12 cellular contexts compared by ENCODE assay signal in genomic region chr2:28080911-28081310, GRCh38.
A peak's percentile ranks its signal among the peaks of the same experiment; 100 is the strongest.
DNase-seq lines count a peak whose midpoint lies in the region; ATAC-seq and TF ChIP-seq lines count a peak whose summit lies in the region.
"Had no signal": no experiment of that assay in that cellular context is flagged by ENCODE, and none has a peak within 500 bp of the region (broad histone marks: within the 10 kb centered on the region; RNA-seq: fewer than 3 reads in every experiment).

No MANE protein-coding gene starts in this region.

- DNase-seq in HCEC 1CT (peak; percentile 88), inferior parietal cortex (ENCODE audit: extremely low spot score) (peak; percentile 31), spleen (no peak), AG08396 (ENCODE audit: low spot score) (no peak), D341Med (ENCODE audit: low spot score) (no peak)
- no peak for DNase-seq in effector memory CD8-positive, alpha-beta T cell
- DNase-seq: activated CD4-positive, alpha-beta T cell treated with anti-CD3 and anti-CD28 coated beads for 36 hours; activated naive CD4-positive, alpha-beta T cell treated with anti-CD3 and anti-CD28 coated beads, Interleukin-2, amount 50 U/mL, for 16 hours; NCI-H1092 treated with DMSO at 0.1 percent for 48 hours had no signal

- no peak for ATAC-seq in effector memory CD8-positive, alpha-beta T cell (replicated peaks)
- ATAC-seq in GM21515 (IDR thresholded peaks at IDR 0.05; ENCODE audit: unreplicated experiment), result no peak
- ATAC-seq: activated CD4-positive, alpha-beta T cell treated with anti-CD3 and anti-CD28 coated beads for 36 hours had no signal

- no peaks in the 10 kb centered on the region for H3K27me3 ChIP-seq in spleen (replicated peaks in 1 of 7)

- peaks cover 0 to 32% (median 11%) of the 10 kb centered on the region in 6 donors for H3K4me1 ChIP-seq in spleen

- no peaks in the 10 kb centered on the region for H3K36me3 ChIP-seq in spleen

- 38 to 73% (median 53%) methylated on average over 5 of the region's 5 CpGs for WGBS in spleen, 5 donors

- no peak for TF ChIP-seq CTCF in spleen (IDR thresholded peaks at IDR 0.05 in 8 of 11, conservative IDR thresholded peaks at IDR 0.05 in 3 of 11)

- H3K27ac Mint-ChIP-seq in effector memory CD8-positive, alpha-beta T cell, result no peak overlapping the region
- H3K27ac Mint-ChIP-seq: activated CD4-positive, alpha-beta T cell treated with anti-CD3 and anti-CD28 coated beads for 36 hours had no signal

- no peaks in the 10 kb centered on the region for H3K9me3 Mint-ChIP-seq in effector memory CD8-positive, alpha-beta T cell

- no peaks in the 10 kb centered on the region for H3K27me3 Mint-ChIP-seq in effector memory CD8-positive, alpha-beta T cell
- H3K27me3 Mint-ChIP-seq: activated CD4-positive, alpha-beta T cell treated with anti-CD3 and anti-CD28 coated beads for 36 hours had no signal

- H3K4me3 Mint-ChIP-seq in effector memory CD8-positive, alpha-beta T cell, result no peak overlapping the region
- H3K4me3 Mint-ChIP-seq: activated CD4-positive, alpha-beta T cell treated with anti-CD3 and anti-CD28 coated beads for 36 hours had no signal

- peaks cover 0 to 2% of the 10 kb centered on the region in 2 donors for H3K4me1 Mint-ChIP-seq in effector memory CD8-positive, alpha-beta T cell (ENCODE audit: low read depth in 2 of 2)

- intact Hi-C loops in spleen (cut with DNase I; ENCODE audit: low total_unique reads), result no loop called here

- H3K27ac ChIP-seq in angular gyrus (ENCODE audit: low read depth, low read length) (peak overlapping the region; percentile 3), spleen (peak overlapping the region in 7 of 8 donors; percentile 0 to 57 (median 22))
- H3K27ac ChIP-seq: epithelial cell of prostate had no signal

- no peaks in the 10 kb centered on the region for H3K36me3 Mint-ChIP-seq in effector memory CD8-positive, alpha-beta T cell (ENCODE audit: insufficient read depth)

- TF ChIP-seq POLR2A in spleen (IDR thresholded peaks at IDR 0.05), result no peak

- H3K4me3 ChIP-seq in spleen, result no peak overlapping the region

- no peaks in the 10 kb centered on the region for H3K9me3 ChIP-seq in spleen

Comparison
In these comparisons a context has a peak if more than half of its experiments do, and no peak if none do; other contexts are left out.
1. DNase-seq: peak in HCEC 1CT (single experiment) and inferior parietal cortex (single experiment); none in spleen (single experiment), AG08396 (single experiment), effector memory CD8-positive, alpha-beta T cell (0 of 3) and D341Med (single experiment).